28 cellular contexts compared by ENCODE assay signal in genomic region chr6:159351707-159352106, GRCh38.
"Had no signal": no experiment of that assay in that cellular context is flagged by ENCODE, and none has a peak within 500 bp of the region (broad histone marks: within the 10 kb centered on the region; RNA-seq: fewer than 3 reads in every experiment).

No MANE protein-coding gene starts in this region.

- H2AFZ ChIP-seq: neural progenitor cell, parathyroid adenoma had no signal

- H3K4me1 ChIP-seq: neural progenitor cell, parathyroid adenoma, psoas muscle, spleen, stomach, thyroid gland, tibial nerve, upper lobe of left lung, vagina had no signal

- H3K79me2 ChIP-seq: parathyroid adenoma had no signal

- H3K4me3 ChIP-seq: neural progenitor cell, ovary, psoas muscle, skin epidermis, smooth muscle cell, spleen, stomach, thoracic aorta, thyroid gland, tibial nerve, upper lobe of left lung, vagina had no signal

- ATAC-seq: naive thymus-derived CD4-positive, alpha-beta T cell; natural killer cell; psoas muscle; right cardiac atrium; sciatic nerve; stimulated activated effector memory CD8-positive, alpha-beta T cell treated with anti-CD3 and anti-CD28 coated beads, Interleukin-12 subunit alpha, Interleukin-12 subunit beta, amount 100 ng/mL, for 72 hours; stimulated activated naive B cell treated with anti-CD40 and anti-IgM and Interleukin-4, amounts not matched to agents 10 μg/mL and 1 μg/mL and 100 μg/mL, for 72 hours had no signal

- H3K36me3 ChIP-seq: neural progenitor cell, ovary, spleen, stomach, thoracic aorta, thyroid gland, tibial nerve, upper lobe of left lung, vagina had no signal

- H3K4me2 ChIP-seq: neural progenitor cell, smooth muscle cell had no signal

- H3K27me3 ChIP-seq: neural progenitor cell, ovary, spleen, stomach, thyroid gland, tibial nerve, upper lobe of left lung, vagina had no signal

- H3K9ac ChIP-seq: neural progenitor cell, parathyroid adenoma had no signal

- DNase-seq: naive thymus-derived CD4-positive, alpha-beta T cell; natural killer cell; occipital lobe; ovary; posterior cingulate gyrus; psoas muscle; right cardiac atrium; spleen; stimulated activated CD4-positive, alpha-beta T cell treated with anti-CD3 and anti-CD28 coated beads, Interleukin-12 subunit alpha, Interleukin-12 subunit beta, amount 100 ng/mL, for 4 hours; stimulated activated CD4-positive, alpha-beta T cell treated with anti-CD3 and anti-CD28 coated beads, Interleukin-1b, Interleukin-23, amount 100 ng/mL, for 48 hours; stimulated activated CD4-positive, alpha-beta T cell treated with anti-CD3 and anti-CD28 coated beads, Interleukin-4, amount 100 ng/mL, for 1 hour; stimulated activated CD4-positive, alpha-beta T cell treated with anti-CD3 and anti-CD28 coated beads, Interleukin-4, amount 100 ng/mL, for 4 hours; stimulated activated naive B cell treated with anti-CD40 and anti-IgM and Interleukin-4, amounts not matched to agents 10 μg/mL and 1 μg/mL and 100 μg/mL, for 72 hours; stimulated activated naive CD4-positive, alpha-beta T cell treated with Interleukin-2 at 50 U/mL for 16 hours; stomach; thyroid gland; trophoblast cell; upper lobe of left lung had no signal

- H3K27ac ChIP-seq: neural progenitor cell, ovary, parathyroid adenoma, psoas muscle, spleen, stomach, thoracic aorta, thyroid gland, tibial nerve, upper lobe of left lung, vagina had no signal

- FAIRE-seq: urothelium cell line had no signal

- H3K9me3 ChIP-seq: ovary, psoas muscle, spleen, stomach, thoracic aorta, thyroid gland, tibial nerve, upper lobe of left lung, vagina had no signal
